ENCODE assay signal across 11 cellular contexts in the genomic region with DNA sequence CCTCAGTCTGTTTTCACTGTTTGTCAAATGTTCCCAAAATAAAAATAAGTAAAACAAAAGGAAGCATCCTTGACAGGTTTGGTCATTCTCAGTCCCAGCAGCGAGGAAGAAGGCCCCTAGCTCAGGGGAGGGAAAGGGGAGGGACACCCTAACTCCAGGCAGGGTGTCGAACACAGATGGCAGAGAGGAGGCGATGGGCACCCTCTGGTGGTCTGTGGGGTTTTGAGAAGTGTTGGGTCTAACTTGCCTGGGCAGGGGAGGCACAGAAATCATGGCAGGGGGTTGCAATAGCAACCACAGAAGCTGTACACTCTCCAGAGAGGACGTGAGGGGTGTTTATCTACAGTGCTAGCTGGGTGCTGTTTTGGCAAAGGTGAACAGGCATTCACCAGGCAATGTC.
A peak's percentile ranks its signal among the peaks of the same experiment; 100 is the strongest.
DNase-seq lines count a peak whose midpoint lies in the region; ATAC-seq and TF ChIP-seq lines count a peak whose summit lies in the region.
"Had no signal": no experiment of that assay in that cellular context is flagged by ENCODE, and none has a peak within 500 bp of the region (broad histone marks: within the 10 kb centered on the region; RNA-seq: fewer than 3 reads in every experiment).

No MANE protein-coding gene starts in this region.

- no peaks in the 10 kb centered on the region for H3K9me3 Mint-ChIP-seq in activated CD4-positive, alpha-beta T cell treated with anti-CD3 and anti-CD28 coated beads for 36 hours (ENCODE audit: low read depth)
- H3K9me3 Mint-ChIP-seq in activated CD4-positive, alpha-beta T cell treated with anti-CD3 and anti-CD28 coated beads, Interleukin-2, amount 10 ng/mL, durations not matched to agents 24 days and 14 days = no peaks in the 10 kb centered on the region
- no peaks in the 10 kb centered on the region for H3K9me3 Mint-ChIP-seq in WTC11

- intact Hi-C loops in activated CD4-positive, alpha-beta T cell treated with anti-CD3 and anti-CD28 coated beads for 36 hours (cut with DNase I, micrococcal nuclease) = loop anchor here (2.0 kb wide), 1 partner anchor 232 kb away; no protein-coding TSS in a partner anchor
- intact Hi-C loops in activated CD4-positive, alpha-beta T cell treated with anti-CD3 and anti-CD28 coated beads, Interleukin-2, amount 10 ng/mL, durations not matched to agents 24 days and 14 days (cut with micrococcal nuclease) = no loop called here
- intact Hi-C loops in left colon (cut with DNase I, micrococcal nuclease) = no loop called here

- peak; percentile 60 for DNase-seq in activated CD4-positive, alpha-beta T cell treated with anti-CD3 and anti-CD28 coated beads for 36 hours
- no peak for DNase-seq in activated CD4-positive, alpha-beta T cell treated with anti-CD3 and anti-CD28 coated beads, Interleukin-2, amount 10 ng/mL, durations not matched to agents 24 days and 14 days
- DNase-seq in WTC11 (ENCODE audit: low spot score) (peak; percentile 67), erythroblast (lab: John Stamatoyannopoulos, UW) (peak; percentile 2 to 17), MV-4-11 (lab: John Stamatoyannopoulos, UW) (no peak), left colon (no peak)
- peak; percentile 15 for DNase-seq in stimulated activated CD8-positive, alpha-beta memory T cell treated with anti-CD3 and anti-CD28 coated beads, Interleukin-4, amount 100 ng/mL, for 24 hours (ENCODE audit: low read depth)
- DNase-seq: adrenal gland, small intestine had no signal

- H3K4me3 Mint-ChIP-seq in activated CD4-positive, alpha-beta T cell treated with anti-CD3 and anti-CD28 coated beads for 36 hours = no peak overlapping the region
- no peak overlapping the region for H3K4me3 Mint-ChIP-seq in activated CD4-positive, alpha-beta T cell treated with anti-CD3 and anti-CD28 coated beads, Interleukin-2, amount 10 ng/mL, durations not matched to agents 24 days and 14 days
- no peak overlapping the region for H3K4me3 Mint-ChIP-seq in WTC11

- peak; percentile 33 for ATAC-seq in activated CD4-positive, alpha-beta T cell treated with anti-CD3 and anti-CD28 coated beads for 36 hours
- peak; percentile 99 for ATAC-seq in WTC11
- no peak for ATAC-seq in left colon
- ATAC-seq in GM18861 (IDR thresholded peaks at IDR 0.05; ENCODE audit: unreplicated experiment) = no peak
- ATAC-seq: A549 had no signal

- peaks cover 5% of the 10 kb centered on the region for H3K27me3 Mint-ChIP-seq in activated CD4-positive, alpha-beta T cell treated with anti-CD3 and anti-CD28 coated beads for 36 hours
- no peaks in the 10 kb centered on the region for H3K27me3 Mint-ChIP-seq in activated CD4-positive, alpha-beta T cell treated with anti-CD3 and anti-CD28 coated beads, Interleukin-2, amount 10 ng/mL, durations not matched to agents 24 days and 14 days
- H3K27me3 Mint-ChIP-seq in WTC11 (ENCODE audit: low read depth) = no peaks in the 10 kb centered on the region

- H3K4me1 Mint-ChIP-seq in activated CD4-positive, alpha-beta T cell treated with anti-CD3 and anti-CD28 coated beads for 36 hours = no peaks in the 10 kb centered on the region
- H3K4me1 Mint-ChIP-seq in activated CD4-positive, alpha-beta T cell treated with anti-CD3 and anti-CD28 coated beads, Interleukin-2, amount 10 ng/mL, durations not matched to agents 24 days and 14 days = no peaks in the 10 kb centered on the region
- H3K4me1 Mint-ChIP-seq in WTC11 = peaks cover 17% of the 10 kb centered on the region

- no peak overlapping the region for H3K27ac Mint-ChIP-seq in activated CD4-positive, alpha-beta T cell treated with anti-CD3 and anti-CD28 coated beads for 36 hours
- H3K27ac Mint-ChIP-seq in activated CD4-positive, alpha-beta T cell treated with anti-CD3 and anti-CD28 coated beads, Interleukin-2, amount 10 ng/mL, durations not matched to agents 24 days and 14 days = no peak overlapping the region
- H3K27ac Mint-ChIP-seq in WTC11 = no peak overlapping the region

- TF ChIP-seq CTCF in WTC11 (IDR thresholded peaks at IDR 0.05) = no peak

- H3K36me3 Mint-ChIP-seq in activated CD4-positive, alpha-beta T cell treated with anti-CD3 and anti-CD28 coated beads for 36 hours (ENCODE audit: low read depth) = no peaks in the 10 kb centered on the region
- no peaks in the 10 kb centered on the region for H3K36me3 Mint-ChIP-seq in activated CD4-positive, alpha-beta T cell treated with anti-CD3 and anti-CD28 coated beads, Interleukin-2, amount 10 ng/mL, durations not matched to agents 24 days and 14 days (ENCODE audit: low read depth)
- H3K36me3 Mint-ChIP-seq in WTC11 = no peaks in the 10 kb centered on the region

- CTCF ChIA-PET in activated CD4-positive, alpha-beta T cell treated with anti-CD3 and anti-CD28 coated beads for 36 hours (lab: Charles Lee) = interaction anchor here (0.6 to 2.7 kb wide), 7 partner anchors 8 to 232 kb away, joined by 3 to 16 read pairs (median 3); no protein-coding TSS in a partner anchor
- CTCF ChIA-PET in WTC11 (lab: Charles Lee) = interaction anchor here (0.6 to 2.4 kb wide), 14 partner anchors 8 to 242 kb away, joined by 3 to 47 read pairs (median 4); no protein-coding TSS in a partner anchor

- POLR2A ChIA-PET in activated CD4-positive, alpha-beta T cell treated with anti-CD3 and anti-CD28 coated beads for 36 hours (lab: Charles Lee) = no interaction called here
- POLR2A ChIA-PET in WTC11 (lab: Charles Lee) = interaction anchor here (1.0 to 1.3 kb wide), 2 partner anchors 226 to 233 kb away, joined by 3 to 5 read pairs; no protein-coding TSS in a partner anchor

- no peak for TF ChIP-seq POLR2A in erythroblast (IDR thresholded peaks at IDR 0.05; ENCODE audit: low read length)

TF ChIP-seq in WTC11, 78 proteins besides CTCF, POLR2A, EP300 and RAD21:
- TF ChIP-seq, protein P1, sequence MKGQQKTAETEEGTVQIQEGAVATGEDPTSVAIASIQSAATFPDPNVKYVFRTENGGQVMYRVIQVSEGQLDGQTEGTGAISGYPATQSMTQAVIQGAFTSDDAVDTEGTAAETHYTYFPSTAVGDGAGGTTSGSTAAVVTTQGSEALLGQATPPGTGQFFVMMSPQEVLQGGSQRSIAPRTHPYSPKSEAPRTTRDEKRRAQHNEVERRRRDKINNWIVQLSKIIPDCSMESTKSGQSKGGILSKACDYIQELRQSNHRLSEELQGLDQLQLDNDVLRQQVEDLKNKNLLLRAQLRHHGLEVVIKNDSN (CRISPR knock-in tag; IDR thresholded peaks at IDR 0.05) = no peak
- TF ChIP-seq ZNF423 (CRISPR knock-in tag; IDR thresholded peaks at IDR 0.05) = no peak
- no peak for TF ChIP-seq IRF2 (CRISPR knock-in tag; IDR thresholded peaks at IDR 0.05; ENCODE audit: borderline replicate concordance, low read depth)
- TF ChIP-seq GTF2I (CRISPR knock-in tag; conservative IDR thresholded peaks at IDR 0.05) = no peak
- no peak for TF ChIP-seq MXD4 (CRISPR knock-in tag; IDR thresholded peaks at IDR 0.05; ENCODE audit: borderline replicate concordance)
- TF ChIP-seq TCF7 (CRISPR knock-in tag; IDR thresholded peaks at IDR 0.05; ENCODE audit: low read depth) = no peak
- no peak for TF ChIP-seq ZBTB21 (CRISPR knock-in tag; IDR thresholded peaks at IDR 0.05; ENCODE audit: borderline replicate concordance)
- TF ChIP-seq TEAD4 (CRISPR knock-in tag; IDR thresholded peaks at IDR 0.05) = no peak
- TF ChIP-seq FOXJ3 (CRISPR knock-in tag; IDR thresholded peaks at IDR 0.05; ENCODE audit: borderline replicate concordance) = no peak

Comparison
In these comparisons a context has a peak if more than half of its experiments do, and no peak if none do; other contexts are left out.
1. DNase-seq: peak in activated CD4-positive, alpha-beta T cell treated with anti-CD3 and anti-CD28 coated beads for 36 hours (single experiment), WTC11 (single experiment), erythroblast (2 of 2) and stimulated activated CD8-positive, alpha-beta memory T cell treated with anti-CD3 and anti-CD28 coated beads, Interleukin-4, amount 100 ng/mL, for 24 hours (single experiment); none in activated CD4-positive, alpha-beta T cell treated with anti-CD3 and anti-CD28 coated beads, Interleukin-2, amount 10 ng/mL, durations not matched to agents 24 days and 14 days (single experiment), MV-4-11 (single experiment) and left colon (0 of 2).
2. intact Hi-C loops: an anchor here in activated CD4-positive, alpha-beta T cell treated with anti-CD3 and anti-CD28 coated beads for 36 hours (2.0 kb wide); none called in activated CD4-positive, alpha-beta T cell treated with anti-CD3 and anti-CD28 coated beads, Interleukin-2, amount 10 ng/mL, durations not matched to agents 24 days and 14 days and left colon.
3. ATAC-seq: peak in activated CD4-positive, alpha-beta T cell treated with anti-CD3 and anti-CD28 coated beads for 36 hours (single experiment) and WTC11 (single experiment); none in left colon (single experiment) and GM18861 (single experiment).